Comparison of ENCODE assay signal across 8 cellular contexts in the genomic region with DNA sequence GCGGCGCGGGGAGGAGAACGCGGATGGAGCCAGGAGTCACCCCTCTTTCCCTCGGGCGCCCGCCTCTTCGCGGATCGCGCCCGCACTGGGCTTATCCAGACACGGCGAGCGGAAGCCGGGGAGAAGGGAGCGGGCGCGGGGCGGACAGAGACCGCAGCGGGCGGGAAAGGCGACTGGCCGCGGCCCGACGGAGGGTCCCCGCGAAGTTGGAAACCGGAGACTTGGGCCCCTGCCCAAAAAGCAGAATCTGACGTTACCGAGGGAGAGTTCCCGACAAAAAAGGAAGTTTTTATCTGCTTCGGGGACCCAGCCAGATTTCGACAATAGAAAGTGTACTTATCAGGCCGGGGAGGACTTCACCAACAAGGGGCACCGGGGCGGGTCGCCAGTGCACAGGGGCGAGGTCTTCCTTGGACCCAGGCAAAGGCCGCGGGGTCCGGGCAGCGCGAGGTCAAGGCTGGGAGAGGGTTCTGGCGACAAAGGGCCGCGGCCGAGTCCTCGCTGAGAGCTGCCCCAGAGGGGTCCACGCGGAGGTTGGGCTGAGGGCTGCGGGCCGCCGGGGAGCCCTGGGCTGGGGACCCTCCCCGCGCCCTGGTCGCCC. TPM values are rescaled to one million over a fixed set of nuclear protein-coding genes. Genes with fewer than 3 reads are reported as not detected.
DNase-seq lines count a peak whose midpoint lies in the region; ATAC-seq and TF ChIP-seq lines count a peak whose summit lies in the region.

No MANE protein-coding gene starts in this region.

- in situ Hi-C loops in brain microvascular endothelial cell (cut with HindIII; ENCODE audit: low pct_ligation_motif_present, low sequenced_read_pairs) (no loop called here), GM13977 (cut with MboI; ENCODE audit: low pct_unique_long_range_greater_than_20kb, low sequenced_read_pairs, unreplicated experiment) (no loop called here), KBM-7 (cut with MboI; ENCODE audit: low pct_unique_long_range_greater_than_20kb, low sequenced_read_pairs) (no loop called here)

- H3K36me3 ChIP-seq in brain microvascular endothelial cell (replicated peaks) (no peaks in the 10 kb centered on the region), thymus (ENCODE audit: control insufficient read depth, insufficient read depth) (no peaks in the 10 kb centered on the region)

- H3K27ac ChIP-seq in brain microvascular endothelial cell (no peak overlapping the region), thymus (ENCODE audit: low read depth) (no peak overlapping the region)

- peak; percentile 36 for DNase-seq in stimulated activated CD4-positive, alpha-beta T cell treated with anti-CD3 and anti-CD28 coated beads, Interleukin-15, amount 100 ng/mL, for 24 hours
- DNase-seq in stimulated activated CD4-positive, alpha-beta T cell treated with anti-CD3 and anti-CD28 coated beads, Interleukin-4, amount 100 ng/mL, for 4 hours = no peak
- DNase-seq in brain microvascular endothelial cell = no peak
- DNase-seq in left lobe of liver (ENCODE audit: low spot score) = peak; percentile 59
- DNase-seq in GM13977 (ENCODE audit: low spot score) = no peak
- no peak for DNase-seq in KBM-7
- DNase-seq in activated gamma-delta T cell (lab: John Stamatoyannopoulos, UW) = no peak

- ATAC-seq in left lobe of liver = peak; percentile 28

- 1% methylated on average over 60 of the region's 60 CpGs for WGBS in thymus

- H3K27me3 ChIP-seq in brain microvascular endothelial cell (replicated peaks) (peaks cover 8% of the 10 kb centered on the region), thymus (ENCODE audit: control insufficient read depth, insufficient read depth) (peaks cover 42% of the 10 kb centered on the region)

- H3K4me3 ChIP-seq in brain microvascular endothelial cell (ENCODE audit: low read depth, low read length) = peak overlapping the region; percentile 44
- H3K4me3 ChIP-seq in thymus (ENCODE audit: low read length) = peak overlapping the region; percentile 41

- TF ChIP-seq CTCF in brain microvascular endothelial cell (IDR thresholded peaks at IDR 0.05; ENCODE audit: low read depth, low read length, missing control alignments) = no peak
- TF ChIP-seq CTCF in GM13977 (IDR thresholded peaks at IDR 0.05; ENCODE audit: extremely low read depth, insufficient read depth, missing control alignments) = no peak

- no peaks in the 10 kb centered on the region for H3K9me3 ChIP-seq in thymus (ENCODE audit: control insufficient read depth)

- peaks cover 5% of the 10 kb centered on the region for H3K4me1 ChIP-seq in thymus (ENCODE audit: control insufficient read depth, insufficient read depth, low read length)

RNA-seq across cellular contexts. Expression of gene ST6GALNAC2, which starts 0.5 kb away (rescaled TPM):
- total RNA-seq in left lobe of liver = 4.0 TPM
- polyA plus RNA-seq in thymus = 4.3 TPM

RNA-seq across cellular contexts. Expression of gene PRCD, which starts 45.3 kb away (rescaled TPM):
- 0.15 TPM for total RNA-seq in left lobe of liver
- polyA plus RNA-seq in thymus = 16.8 TPM

RNA-seq across cellular contexts. Expression of gene CYGB, which starts 47.6 kb away (rescaled TPM):
- total RNA-seq in left lobe of liver = 5.0 TPM
- polyA plus RNA-seq in thymus = 12.1 TPM

RNA-seq across cellular contexts. Expression of gene ST6GALNAC1, which starts 58.4 kb away (rescaled TPM):
- total RNA-seq in left lobe of liver = 0.75 TPM
- polyA plus RNA-seq in thymus = 1.6 TPM

Comparison
In these comparisons a context has a peak if more than half of its experiments do, and no peak if none do; other contexts are left out.
1. DNase-seq: peak in stimulated activated CD4-positive, alpha-beta T cell treated with anti-CD3 and anti-CD28 coated beads, Interleukin-15, amount 100 ng/mL, for 24 hours (single experiment) and left lobe of liver (single experiment); none in stimulated activated CD4-positive, alpha-beta T cell treated with anti-CD3 and anti-CD28 coated beads, Interleukin-4, amount 100 ng/mL, for 4 hours (0 of 2), brain microvascular endothelial cell (single experiment), GM13977 (single experiment), KBM-7 (single experiment) and activated gamma-delta T cell (single experiment).